Comparison of ENCODE assay signal across 20 cellular contexts in genomic region chr15:77710637-77711036, GRCh38.
"Had no signal": no experiment of that assay in that cellular context is flagged by ENCODE, and none has a peak within 500 bp of the region (broad histone marks: within the 10 kb centered on the region; RNA-seq: fewer than 3 reads in every experiment).

No MANE protein-coding gene starts in this region.

- H3K27ac ChIP-seq: esophagus squamous epithelium, gastroesophageal sphincter, left lung, lower lobe of right lung, neutrophil, suprapubic skin, tibial artery, upper lobe of left lung, uterus had no signal

- ATAC-seq: gastroesophageal sphincter; left lung; lower lobe of right lung; right cardiac atrium; stimulated activated effector memory CD8-positive, alpha-beta T cell treated with anti-CD3 and anti-CD28 coated beads, Interleukin-12 subunit alpha, Interleukin-12 subunit beta, amount 100 ng/mL, for 72 hours; stimulated activated naive CD8-positive, alpha-beta T cell treated with anti-CD3 and anti-CD28 coated beads, Interleukin-15, Interleukin-2, amounts not matched to agents 100 U/mL and 50 U/mL, for 24 hours had no signal

- DNase-seq: esophagus squamous epithelium; foreskin fibroblast; glutamatergic neuron; lower lobe of right lung; mesenchymal stem cell; midbrain; naive B cell; right cardiac atrium; small intestine; stimulated activated CD4-positive, alpha-beta T cell treated with anti-CD3 and anti-CD28 coated beads, Interleukin-4, amount 100 ng/mL, for 1 hour; stimulated activated CD8-positive, alpha-beta memory T cell treated with anti-CD3 and anti-CD28 coated beads, Interleukin-4, amount 100 ng/mL, for 48 hours; stimulated activated naive CD8-positive, alpha-beta T cell treated with anti-CD3 and anti-CD28 coated beads, Interleukin-15, Interleukin-2, amounts not matched to agents 100 U/mL and 50 U/mL, for 24 hours; tibial artery; upper lobe of left lung; uterus had no signal
